13 cellular contexts compared by ENCODE assay signal in genomic region chr17:81536299-81537290, GRCh38. TPM values are rescaled to one million over a fixed set of nuclear protein-coding genes. Genes with fewer than 3 reads are reported as not detected.
DNase-seq lines count a peak whose midpoint lies in the region; ATAC-seq and TF ChIP-seq lines count a peak whose summit lies in the region.
"Had no signal": no experiment of that assay in that cellular context is flagged by ENCODE, and none has a peak within 500 bp of the region (broad histone marks: within the 10 kb centered on the region; RNA-seq: fewer than 3 reads in every experiment).

No MANE protein-coding gene starts in this region.

- peak; percentile 5 to 13 for ATAC-seq in left cardiac atrium
- ATAC-seq in upper lobe of right lung, result peak; percentile 2
- ATAC-seq in HG02852 (IDR thresholded peaks at IDR 0.05; ENCODE audit: unreplicated experiment), result no peak

- TF ChIP-seq CTCF in right atrium auricular region (IDR thresholded peaks at IDR 0.05) (no peak), upper lobe of right lung (IDR thresholded peaks at IDR 0.05) (no peak)

- intact Hi-C loops in left cardiac atrium (cut with DNase I), result loop anchor here in 1 of 2 donors (1.0 kb wide), 1 partner anchor 283 kb away; no protein-coding TSS in a partner anchor
- intact Hi-C loops in upper lobe of right lung (cut with DNase I), result no loop called here

- H3K9me3 ChIP-seq in right atrium auricular region (no peaks in the 10 kb centered on the region), upper lobe of right lung (no peaks in the 10 kb centered on the region)
- H3K9me3 ChIP-seq: adrenal gland, esophagus muscularis mucosa, spleen had no signal

- H3K36me3 ChIP-seq in right atrium auricular region, result peaks cover 15% of the 10 kb centered on the region
- peaks cover 14% of the 10 kb centered on the region for H3K36me3 ChIP-seq in upper lobe of right lung

- H3K27me3 ChIP-seq in right atrium auricular region (peaks cover 6 to 19% of the 10 kb centered on the region in 2 donors), upper lobe of right lung (peaks cover 16% of the 10 kb centered on the region)

- H3K27ac ChIP-seq in right atrium auricular region (no peak overlapping the region), upper lobe of right lung (no peak overlapping the region)
- H3K27ac ChIP-seq: adrenal gland, esophagus muscularis mucosa, parathyroid adenoma, spleen had no signal

- no peak for DNase-seq in left cardiac atrium
- no peak for DNase-seq in right atrium auricular region (ENCODE audit: low spot score)
- peak; percentile 40 for DNase-seq in astrocyte of the hippocampus (ENCODE audit: low read depth, low spot score)
- peak; percentile 51 for DNase-seq in left kidney (ENCODE audit: low read depth, low spot score)
- no peak for DNase-seq in upper lobe of right lung
- DNase-seq in foreskin melanocyte, result no peak
- DNase-seq in DMS53 (lab: John Stamatoyannopoulos, UW), result no peak
- DNase-seq: NCI-H1436 treated with DMSO at 0.1 percent for 48 hours had no signal

- H3K4me3 ChIP-seq in right atrium auricular region (no peak overlapping the region), upper lobe of right lung (no peak overlapping the region)
- H3K4me3 ChIP-seq: adrenal gland, esophagus muscularis mucosa had no signal

- H3K4me1 ChIP-seq in right atrium auricular region (peaks cover 0 to 21% of the 10 kb centered on the region in 2 donors), upper lobe of right lung (peaks cover 10% of the 10 kb centered on the region)
- H3K4me1 ChIP-seq: parathyroid adenoma had no signal

RNA-seq across cellular contexts. Expression of gene FSCN2, which starts 8.4 kb away (rescaled TPM):
- under 1 TPM; 0.38 to 0.39 TPM for total RNA-seq in left cardiac atrium
- total RNA-seq in right atrium auricular region, result under 1 TPM; 0.63 to 0.74 TPM
- 3.6 TPM for total RNA-seq in upper lobe of right lung

RNA-seq across cellular contexts. Expression of gene FAAP100, which starts 15.6 kb away (rescaled TPM):
- total RNA-seq in left cardiac atrium (10 to 100 TPM; 11.6 to 15.7 TPM), right atrium auricular region (10 to 100 TPM; 12.8 to 13.7 TPM), upper lobe of right lung (27.3 TPM)

RNA-seq across cellular contexts. Expression of gene ACTG1, which starts 24.0 kb away (rescaled TPM):
- 1,000 to 10,000 TPM in 1 of 2 donors, 100 to 1,000 TPM in 1; 663 to 1,095 TPM for total RNA-seq in left cardiac atrium
- 1,000 to 10,000 TPM; 1,076 to 1,610 TPM for total RNA-seq in right atrium auricular region
- total RNA-seq in upper lobe of right lung, result 2,193 TPM

Comparison
In these comparisons a context has a peak if more than half of its experiments do, and no peak if none do; other contexts are left out.
1. DNase-seq: peak in astrocyte of the hippocampus (single experiment) and left kidney (single experiment); none in left cardiac atrium (single experiment), right atrium auricular region (single experiment), upper lobe of right lung (single experiment), foreskin melanocyte (single experiment) and DMS53 (single experiment).